ENCODE assay signal across 12 cellular contexts in the genomic region with DNA sequence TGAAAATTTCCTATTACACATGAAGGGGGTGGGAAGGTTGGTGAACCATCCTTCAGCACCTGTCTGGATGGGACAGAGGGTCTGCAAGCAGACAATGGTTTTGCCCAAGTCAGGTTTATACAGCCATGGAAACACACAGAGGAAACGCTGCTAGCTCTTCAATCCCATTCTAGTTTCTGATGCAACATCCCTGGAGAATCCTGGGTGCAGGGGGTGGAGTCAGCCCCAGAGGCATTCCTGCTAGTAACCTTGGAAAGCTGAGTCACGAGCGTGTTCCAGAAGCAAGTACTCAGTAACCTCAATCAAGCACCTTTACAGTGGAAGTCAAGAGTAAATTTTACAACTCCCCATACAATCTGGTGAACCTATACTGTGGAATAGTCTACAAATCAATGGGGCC.
DNase-seq lines count a peak whose midpoint lies in the region; ATAC-seq, FAIRE-seq and TF ChIP-seq lines count a peak whose summit lies in the region.
"Had no signal": no experiment of that assay in that cellular context is flagged by ENCODE, and none has a peak within 500 bp of the region (broad histone marks: within the 10 kb centered on the region; RNA-seq: fewer than 3 reads in every experiment).

No MANE protein-coding gene starts in this region.

- no peaks in the 10 kb centered on the region for H3K27me3 Mint-ChIP-seq in progenitor cell of endocrine pancreas

- H3K27me3 ChIP-seq in RWPE2 (ENCODE audit: insufficient read depth, poor library complexity, severe bottlenecking), result no peaks in the 10 kb centered on the region
- H3K27me3 ChIP-seq: thyroid gland had no signal

- peak; percentile 86 for ATAC-seq in RWPE2 (ENCODE audit: low read depth)
- ATAC-seq in GM21723 (IDR thresholded peaks at IDR 0.05; ENCODE audit: unreplicated experiment), result no peak

- FAIRE-seq in H54 (lab: Jason Lieb, UNC), result peak; percentile 64

- DNase-seq in H54 (ENCODE audit: insufficient read length, low spot score) (peak; percentile 77), RWPE2 (ENCODE audit: low spot score) (peak; percentile 87), fibroblast of villous mesenchyme (ENCODE audit: low read depth) (peak; percentile 93), progenitor cell of endocrine pancreas (ENCODE audit: low spot score, unreplicated experiment) (no peak), midbrain (lab: John Stamatoyannopoulos, UW) (no peak), NOMO-1 treated with dmso at 0.1 percent for 144 hours (lab: John Stamatoyannopoulos, UW; ENCODE audit: unreplicated experiment) (no peak), Kasumi-1 (lab: John Stamatoyannopoulos, UW) (no peak)
- DNase-seq: activated T-cell treated with anti-CD3 and anti-CD28 coated beads, Interleukin-2, amount 50 U/mL, for 48 hours; NCI-H1694 treated with DMSO at 0.1 percent for 48 hours; T-helper 2 cell; thyroid gland had no signal

- TF ChIP-seq POLR2A in H54 (IDR thresholded peaks at IDR 0.05; ENCODE audit: low read depth, low read length), result no peak

- H3K36me3 Mint-ChIP-seq in progenitor cell of endocrine pancreas (ENCODE audit: insufficient read depth), result peaks cover 22% of the 10 kb centered on the region

- peaks cover 46% of the 10 kb centered on the region for H3K36me3 ChIP-seq in RWPE2 (ENCODE audit: low read depth)
- H3K36me3 ChIP-seq: thyroid gland had no signal

- H3K4me3 Mint-ChIP-seq in progenitor cell of endocrine pancreas (ENCODE audit: low read depth), result no peak overlapping the region

- H3K4me3 ChIP-seq in RWPE2 (ENCODE audit: severe bottlenecking) (no peak overlapping the region), fibroblast of villous mesenchyme (ENCODE audit: low read depth, low read length) (no peak overlapping the region)
- H3K4me3 ChIP-seq: thyroid gland had no signal

- H3K9me3 Mint-ChIP-seq in progenitor cell of endocrine pancreas (ENCODE audit: low read depth), result no peaks in the 10 kb centered on the region

- peak overlapping the region; percentile 41 for H3K27ac Mint-ChIP-seq in progenitor cell of endocrine pancreas

- H3K9me3 ChIP-seq in RWPE2 (ENCODE audit: severe bottlenecking), result no peaks in the 10 kb centered on the region
- H3K9me3 ChIP-seq: thyroid gland had no signal

- H3K27ac ChIP-seq in RWPE2 (ENCODE audit: poor library complexity, severe bottlenecking), result peak overlapping the region; percentile 76
- H3K27ac ChIP-seq: thyroid gland had no signal

- peaks cover 40% of the 10 kb centered on the region for H3K4me1 Mint-ChIP-seq in progenitor cell of endocrine pancreas (ENCODE audit: low read depth)

- H3K4me1 ChIP-seq in RWPE2 (ENCODE audit: insufficient read depth, poor library complexity, severe bottlenecking), result peaks cover 46% of the 10 kb centered on the region

- TF ChIP-seq CTCF in RWPE2 (IDR thresholded peaks at IDR 0.05; ENCODE audit: poor library complexity, severe bottlenecking) (no peak), fibroblast of villous mesenchyme (IDR thresholded peaks at IDR 0.05; ENCODE audit: insufficient read depth, low read depth, low read length) (no peak), progenitor cell of endocrine pancreas (IDR thresholded peaks at IDR 0.05; ENCODE audit: unreplicated experiment) (no peak)

Comparison
In these comparisons a context has a peak if more than half of its experiments do, and no peak if none do; other contexts are left out.
1. DNase-seq: peak in H54 (single experiment), RWPE2 (single experiment) and fibroblast of villous mesenchyme (single experiment); none in progenitor cell of endocrine pancreas (single experiment), midbrain (single experiment), NOMO-1 treated with dmso at 0.1 percent for 144 hours (single experiment) and Kasumi-1 (0 of 2).